8 cellular contexts compared by ENCODE assay signal in the genomic region with DNA sequence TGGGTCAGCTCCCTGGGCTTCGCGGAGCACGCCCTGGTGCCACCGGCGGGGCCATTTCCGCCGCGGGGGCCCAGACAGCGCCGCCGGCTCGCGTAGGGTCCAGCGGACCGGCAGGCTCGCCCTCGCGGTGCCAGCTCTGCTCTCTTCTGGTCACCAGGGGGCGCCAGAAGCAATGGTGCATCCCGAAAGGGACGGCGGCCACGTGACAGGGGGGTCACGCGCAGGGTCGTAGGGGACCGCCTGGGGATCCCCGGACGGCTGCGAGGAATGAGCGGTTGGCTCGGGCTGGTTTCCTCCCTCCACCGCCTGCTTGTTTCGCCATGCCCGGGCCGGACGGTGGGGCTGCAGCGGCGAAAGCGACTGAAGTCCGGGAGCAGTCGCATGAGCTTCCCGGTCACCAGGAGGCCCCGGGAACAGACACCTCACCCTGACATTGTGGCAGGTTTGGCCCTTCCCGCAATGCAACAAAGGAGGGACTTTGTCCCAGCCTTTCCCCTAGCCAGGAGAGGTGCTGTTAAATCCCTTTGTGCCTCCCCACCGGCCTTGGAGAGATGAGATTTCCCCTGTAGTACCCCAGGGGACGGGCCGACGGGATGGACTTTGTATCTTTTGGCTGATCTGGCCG. TPM values are rescaled to one million over a fixed set of nuclear protein-coding genes. Genes with fewer than 3 reads are reported as not detected.
DNase-seq lines count a peak whose midpoint lies in the region; ATAC-seq lines count a peak whose summit lies in the region.

No MANE protein-coding gene starts in this region.

- WGBS in aorta, 2 donors, result 2 to 20% methylated on average over 48 to 50 of the region's 50 CpGs

- H3K4me1 Mint-ChIP-seq in IgD-negative memory B cell, result peaks cover 0 to 5% (median 3%) of the 10 kb centered on the region in 3 donors
- H3K4me1 Mint-ChIP-seq in T-helper 2 cell treated with Interferon-gamma antibody and Interleukin-4, amounts not matched to agents 5 μg/mL and 100 μg/mL, for 36 hours (ENCODE audit: low read depth), result no peaks in the 10 kb centered on the region

- no peaks in the 10 kb centered on the region for H3K36me3 Mint-ChIP-seq in IgD-negative memory B cell
- H3K36me3 Mint-ChIP-seq in T-helper 2 cell treated with Interferon-gamma antibody and Interleukin-4, amounts not matched to agents 5 μg/mL and 100 μg/mL, for 36 hours (ENCODE audit: low read depth), result no peaks in the 10 kb centered on the region

- H3K4me3 ChIP-seq in aorta (ENCODE audit: low read length in 2 of 2), result peak overlapping the region in 1 of 2 donors; percentile 8

- H3K4me1 ChIP-seq in aorta (ENCODE audit: control insufficient read depth in 1 of 2, insufficient read depth in 2 of 2, low read length in 2 of 2), result no peaks in the 10 kb centered on the region

- intact Hi-C loops in aorta (cut with DNase I), result no loop called here

- H3K27me3 ChIP-seq in aorta (ENCODE audit: control insufficient read depth in 1 of 2, insufficient read depth in 2 of 2, low read length in 1 of 2), result no peaks in the 10 kb centered on the region

- H3K4me3 Mint-ChIP-seq in IgD-negative memory B cell, result peak overlapping the region in 3 of 4 donors; percentile 5 to 57 (median 33)
- peak overlapping the region; percentile 21 for H3K4me3 Mint-ChIP-seq in T-helper 2 cell treated with Interferon-gamma antibody and Interleukin-4, amounts not matched to agents 5 μg/mL and 100 μg/mL, for 36 hours

- H3K27ac ChIP-seq in aorta (ENCODE audit: low read depth in 1 of 2, low read length in 2 of 2), result no peak overlapping the region

- H3K27me3 Mint-ChIP-seq in IgD-negative memory B cell, result peaks cover 6% of the 10 kb centered on the region
- peaks cover 17% of the 10 kb centered on the region for H3K27me3 Mint-ChIP-seq in T-helper 2 cell treated with Interferon-gamma antibody and Interleukin-4, amounts not matched to agents 5 μg/mL and 100 μg/mL, for 36 hours (ENCODE audit: low read depth)

- H3K27ac Mint-ChIP-seq in IgD-negative memory B cell, result no peak overlapping the region
- H3K27ac Mint-ChIP-seq in T-helper 2 cell treated with Interferon-gamma antibody and Interleukin-4, amounts not matched to agents 5 μg/mL and 100 μg/mL, for 36 hours, result no peak overlapping the region

- no peaks in the 10 kb centered on the region for H3K9me3 Mint-ChIP-seq in IgD-negative memory B cell
- H3K9me3 Mint-ChIP-seq in T-helper 2 cell treated with Interferon-gamma antibody and Interleukin-4, amounts not matched to agents 5 μg/mL and 100 μg/mL, for 36 hours, result no peaks in the 10 kb centered on the region

- no peaks in the 10 kb centered on the region for H3K9me3 ChIP-seq in aorta (ENCODE audit: control insufficient read depth, low read length)

- H3K36me3 ChIP-seq in aorta (ENCODE audit: control insufficient read depth in 1 of 2, insufficient read depth in 2 of 2, low read length in 1 of 2), result no peaks in the 10 kb centered on the region

- DNase-seq in NCI-H524 (lab: John Stamatoyannopoulos, UW) (peak; percentile 69 to 73), NCI-H524 treated with DMSO at 0.1 percent for 48 hours (lab: John Stamatoyannopoulos, UW) (no peak), astrocyte of the hippocampus (ENCODE audit: low read depth, low spot score) (peak; percentile 72), hypothalamus (lab: John Stamatoyannopoulos, UW) (peak; percentile 11 to 89 (median 73)), renal cortical epithelial cell (ENCODE audit: low read depth) (peak; percentile 9), aorta (peak; percentile 87 to 93)
- peak; percentile 53 for DNase-seq in T-helper 2 cell treated with Interferon-gamma antibody and Interleukin-4, amounts not matched to agents 5 μg/mL and 100 μg/mL, for 36 hours (ENCODE audit: low spot score)

- peak; percentile 92 for ATAC-seq in aorta (ENCODE audit: low FRiP score)

RNA-seq across cellular contexts. Expression of a gene that starts 15.8 kb away (rescaled TPM):
- polyA plus RNA-seq in IgD-negative memory B cell (not detected), aorta (not detected)
- total RNA-seq in renal cortical epithelial cell (0.05 TPM in 1 of 2 replicates, not detected in the other), aorta (under 1 TPM in 1 of 2 donors, not detected in 1; 0.15 TPM)
